ENCODE assay signal across 12 cellular contexts in genomic region chr10:7444576-7445226, GRCh38. TPM values are rescaled to one million over a fixed set of nuclear protein-coding genes. Genes with fewer than 3 reads are reported as not detected.
DNase-seq lines count a peak whose midpoint lies in the region; ATAC-seq and TF ChIP-seq lines count a peak whose summit lies in the region.
"Had no signal": no experiment of that assay in that cellular context is flagged by ENCODE, and none has a peak within 500 bp of the region (broad histone marks: within the 10 kb centered on the region; RNA-seq: fewer than 3 reads in every experiment).

No MANE protein-coding gene starts in this region.

- CTCF ChIA-PET in HEK293 (lab: Yijun Ruan, JAX), result interaction anchor here (0.6 kb wide), 1 partner anchor 763 kb away, joined by 3 read pairs; no protein-coding TSS in a partner anchor

- peak overlapping the region; percentile 83 for H3K4me2 ChIP-seq in BLaER1

- peaks cover 2% of the 10 kb centered on the region for H3K4me1 Mint-ChIP-seq in activated naive CD8-positive, alpha-beta T cell treated with anti-CD3 and anti-CD28 coated beads, Interleukin-2, amount 50 U/mL, for 24 hours

- DNase-seq in adrenal gland, result peak in 2 of 7 donors; percentile 22 to 68
- peak; percentile 87 for DNase-seq in midbrain (lab: John Stamatoyannopoulos, UW)
- no peak for DNase-seq in OCI-M2 (lab: John Stamatoyannopoulos, UW; ENCODE audit: unreplicated experiment)
- DNase-seq in activated naive CD8-positive, alpha-beta T cell treated with anti-CD3 and anti-CD28 coated beads, Interleukin-2, amount 50 U/mL, for 24 hours, result no peak
- no peak for DNase-seq in activated CD4-positive, alpha-beta T cell treated with anti-CD3 and anti-CD28 coated beads, Interleukin-2, amount 50 U/mL, for 48 hours
- DNase-seq in NCI-H510A treated with DMSO at 0.1 percent for 48 hours (lab: John Stamatoyannopoulos, UW), result no peak
- DNase-seq: activated gamma-delta T cell; heart left ventricle; NCI-H1436 treated with DMSO at 0.1 percent for 48 hours; stimulated activated CD4-positive, alpha-beta T cell treated with anti-CD3 and anti-CD28 coated beads, Interleukin-12 subunit alpha, Interleukin-12 subunit beta, amount 100 ng/mL, for 4 hours had no signal

- TF ChIP-seq CTCF in HEK293 (tag by site-specific recombination; IDR thresholded peaks at IDR 0.05) (no peak), adrenal gland (IDR thresholded peaks at IDR 0.05) (no peak)

- TF ChIP-seq POLR2A in adrenal gland (IDR thresholded peaks at IDR 0.05), result no peak

- H3K27me3 ChIP-seq in BLaER1, result no peaks in the 10 kb centered on the region; the same call in 1 of the 2 replicates
- no peaks in the 10 kb centered on the region for H3K27me3 ChIP-seq in adrenal gland

- H3K36me3 Mint-ChIP-seq in activated naive CD8-positive, alpha-beta T cell treated with anti-CD3 and anti-CD28 coated beads, Interleukin-2, amount 50 U/mL, for 24 hours (ENCODE audit: low read depth), result peaks cover 4% of the 10 kb centered on the region

- no peaks in the 10 kb centered on the region for H3K36me3 ChIP-seq in BLaER1
- H3K36me3 ChIP-seq in HEK293 (ENCODE audit: control insufficient read depth in 2 of 2, insufficient read depth in 1 of 2, low read length in 2 of 2), result no peaks in the 10 kb centered on the region
- no peaks in the 10 kb centered on the region for H3K36me3 ChIP-seq in adrenal gland (replicated peaks in 1 of 2)
- H3K36me3 ChIP-seq: heart left ventricle had no signal

- peaks cover 20% of the 10 kb centered on the region for H3K9me3 Mint-ChIP-seq in activated naive CD8-positive, alpha-beta T cell treated with anti-CD3 and anti-CD28 coated beads, Interleukin-2, amount 50 U/mL, for 24 hours

- H3K27me3 Mint-ChIP-seq in activated naive CD8-positive, alpha-beta T cell treated with anti-CD3 and anti-CD28 coated beads, Interleukin-2, amount 50 U/mL, for 24 hours, result no peaks in the 10 kb centered on the region

- peaks cover 23% of the 10 kb centered on the region for H3K4me1 ChIP-seq in BLaER1
- no peaks in the 10 kb centered on the region for H3K4me1 ChIP-seq in HEK293 (ENCODE audit: control insufficient read depth, insufficient read depth, low read length)
- H3K4me1 ChIP-seq in adrenal gland (replicated peaks in 1 of 2), result no peaks in the 10 kb centered on the region

- 52 to 57% (median 55%) methylated on average over 19 of the region's 19 CpGs for WGBS in adrenal gland, 4 donors

- H3K27ac ChIP-seq in BLaER1, result peak overlapping the region; percentile 31
- H3K27ac ChIP-seq in HEK293 (ENCODE audit: extremely low read depth, low read depth, low read length), result no peak overlapping the region
- peak overlapping the region in 3 of 5 donors; percentile 11 to 42 (median 23) for H3K27ac ChIP-seq in adrenal gland

- POLR2A ChIA-PET in HEK293 (lab: Yijun Ruan, JAX), result no interaction called here

- ATAC-seq in activated naive CD8-positive, alpha-beta T cell treated with anti-CD3 and anti-CD28 coated beads, Interleukin-2, amount 50 U/mL, for 24 hours, result no peak

- peak overlapping the region; percentile 45; the same call in 1 of the 2 replicates for H3K9ac ChIP-seq in BLaER1

- H3K9me3 ChIP-seq in BLaER1 (peaks cover 20% of the 10 kb centered on the region), HEK293 (ENCODE audit: control insufficient read depth, insufficient read depth, low read depth, low read length) (no peaks in the 10 kb centered on the region), adrenal gland (replicated peaks in 1 of 3) (peaks cover 0 to 12% (median 0%) of the 10 kb centered on the region in 3 donors)

- no peak overlapping the region for H3K27ac Mint-ChIP-seq in activated naive CD8-positive, alpha-beta T cell treated with anti-CD3 and anti-CD28 coated beads, Interleukin-2, amount 50 U/mL, for 24 hours

- no peak overlapping the region for H3K4me3 Mint-ChIP-seq in activated naive CD8-positive, alpha-beta T cell treated with anti-CD3 and anti-CD28 coated beads, Interleukin-2, amount 50 U/mL, for 24 hours

- no peaks in the 10 kb centered on the region for H4K20me1 ChIP-seq in BLaER1

- intact Hi-C loops in adrenal gland (cut with DNase I), result no loop called here

- H3K4me3 ChIP-seq in BLaER1 (peak overlapping the region; percentile 48), HEK293 (ENCODE audit: low read depth, low read length) (no peak overlapping the region), adrenal gland (no peak overlapping the region)
- H3K4me3 ChIP-seq: heart left ventricle had no signal

TF ChIP-seq in HEK293, 187 proteins besides CTCF, POLR2A, EP300 and RAD21:
- TF ChIP-seq ZNF785 (tag by site-specific recombination; IDR thresholded peaks at IDR 0.05) (no peak), ZSCAN5A (tag by site-specific recombination; IDR thresholded peaks at IDR 0.05) (no peak), ZBTB44 (tag by site-specific recombination; IDR thresholded peaks at IDR 0.05) (peak; percentile 62; the same call in 1 of the 2 replicates), ZNF555 (tag by site-specific recombination; conservative IDR thresholded peaks at IDR 0.05) (no peak), ZFHX2 (tag by site-specific recombination; conservative IDR thresholded peaks at IDR 0.05) (no peak), SP2 (tag by site-specific recombination; IDR thresholded peaks at IDR 0.05) (no peak), ZNF658 (tag by site-specific recombination; IDR thresholded peaks at IDR 0.05) (no peak), ZNF341 (tag by site-specific recombination; IDR thresholded peaks at IDR 0.05; ENCODE audit: low read depth) (peak; percentile 45; the same call in 1 of the 2 replicates), ZNF433 (tag by site-specific recombination; IDR thresholded peaks at IDR 0.05; ENCODE audit: low read depth) (no peak), ZNF488 (tag by site-specific recombination; IDR thresholded peaks at IDR 0.05) (no peak), ZBTB48 (tag by site-specific recombination; IDR thresholded peaks at IDR 0.05) (no peak), ZBTB26 (tag by site-specific recombination; optimal IDR thresholded peaks at IDR 0.05) (no peak), TRIM28 (IDR thresholded peaks at IDR 0.05; ENCODE audit: borderline replicate concordance, low read length) (peak; percentile 95)

RNA-seq across cellular contexts. Expression of gene SFMBT2, which starts 33.9 kb away (rescaled TPM):
- 10 to 100 TPM in 6 of 8 donors, 1 to 10 TPM in 2; 5.9 to 17.9 (median 14.5) TPM for total RNA-seq in adrenal gland
- 1 to 10 TPM; 3.7 to 5.4 (median 4.5) TPM for polyA plus RNA-seq in adrenal gland
